In genomic region chr19:12967907-12968306, GRCh38 we compare ENCODE assay signal across 26 cellular contexts. TPM values are rescaled to one million over a fixed set of nuclear protein-coding genes. Genes with fewer than 3 reads are reported as not detected.
"Had no signal": no experiment of that assay in that cellular context is flagged by ENCODE, and none has a peak within 500 bp of the region (broad histone marks: within the 10 kb centered on the region; RNA-seq: fewer than 3 reads in every experiment).

No MANE protein-coding gene starts in this region.

- H3K9ac ChIP-seq: neural progenitor cell had no signal

- H3K27ac Mint-ChIP-seq: activated CD4-positive, alpha-beta T cell treated with anti-CD3 and anti-CD28 coated beads, Interleukin-2, amount 10 ng/mL, durations not matched to agents 7 days and 5 days; activated CD8-positive, alpha-beta T cell treated with anti-CD3 and anti-CD28 coated beads for 36 hours; activated naive CD4-positive, alpha-beta T cell treated with anti-CD3 and anti-CD28 coated beads, Interleukin-2, amount 50 U/mL, for 24 hours; immature natural killer cell; naive thymus-derived CD4-positive, alpha-beta T cell; neural progenitor cell had no signal

- DNase-seq: activated CD4-positive, alpha-beta T cell treated with anti-CD3 and anti-CD28 coated beads, Interleukin-2, amount 10 ng/mL, durations not matched to agents 7 days and 5 days; activated CD4-positive, CD25-positive, alpha-beta regulatory T cell treated with anti-CD3 and anti-CD28 coated beads, Interleukin-2, amount 50 U/mL, for 72 hours; activated CD8-positive, alpha-beta T cell treated with anti-CD3 and anti-CD28 coated beads for 36 hours; activated gamma-delta T cell treated with Interleukin-2 at 50 U/mL for 16 hours; activated T-cell treated with anti-CD3 and anti-CD28 coated beads, Interleukin-2, amount 50 U/mL, for 1 hour; brain microvascular endothelial cell; effector memory CD4-positive, alpha-beta T cell; immature natural killer cell; left lung; naive thymus-derived CD4-positive, alpha-beta T cell; retina; stimulated activated CD4-positive, alpha-beta T cell treated with anti-CD3 and anti-CD28 coated beads, Interleukin-4, amount 100 ng/mL, for 4 hours; stimulated activated naive CD8-positive, alpha-beta T cell treated with anti-CD3 and anti-CD28 coated beads, Interleukin-15, Interleukin-2, amounts not matched to agents 100 U/mL and 50 U/mL, for 24 hours; T-helper 2 cell; upper lobe of left lung; WERI-Rb-1 had no signal

- H3K36me3 ChIP-seq: ascending aorta, brain microvascular endothelial cell, left lung, neural progenitor cell, upper lobe of left lung, WERI-Rb-1 had no signal

- H3K27me3 ChIP-seq: ascending aorta, brain microvascular endothelial cell, left lung, neural progenitor cell, upper lobe of left lung had no signal

- H3K4me2 ChIP-seq: neural progenitor cell had no signal

- H3K4me3 ChIP-seq: ascending aorta, left lung, lung, neural progenitor cell, upper lobe of left lung had no signal

- H3K27ac ChIP-seq: ascending aorta, brain microvascular endothelial cell, left lung, neural progenitor cell, upper lobe of left lung, WERI-Rb-1 had no signal

- FAIRE-seq: colon had no signal

- H3K9me3 Mint-ChIP-seq: activated CD4-positive, alpha-beta T cell treated with anti-CD3 and anti-CD28 coated beads, Interleukin-2, amount 10 ng/mL, durations not matched to agents 7 days and 5 days; activated CD8-positive, alpha-beta T cell treated with anti-CD3 and anti-CD28 coated beads for 36 hours; activated naive CD4-positive, alpha-beta T cell treated with anti-CD3 and anti-CD28 coated beads, Interleukin-2, amount 50 U/mL, for 24 hours; central memory CD8-positive, alpha-beta T cell; immature natural killer cell; naive thymus-derived CD4-positive, alpha-beta T cell; neural progenitor cell had no signal

- H3K9me3 ChIP-seq: ascending aorta, left lung, upper lobe of left lung had no signal

- H3K4me3 Mint-ChIP-seq: activated CD4-positive, alpha-beta T cell treated with anti-CD3 and anti-CD28 coated beads, Interleukin-2, amount 10 ng/mL, durations not matched to agents 7 days and 5 days; activated CD8-positive, alpha-beta T cell treated with anti-CD3 and anti-CD28 coated beads for 36 hours; activated naive CD4-positive, alpha-beta T cell treated with anti-CD3 and anti-CD28 coated beads, Interleukin-2, amount 50 U/mL, for 24 hours; central memory CD8-positive, alpha-beta T cell; immature natural killer cell; naive thymus-derived CD4-positive, alpha-beta T cell; neural progenitor cell had no signal

- H3K27me3 Mint-ChIP-seq: activated CD4-positive, alpha-beta T cell treated with anti-CD3 and anti-CD28 coated beads, Interleukin-2, amount 10 ng/mL, durations not matched to agents 7 days and 5 days; activated CD8-positive, alpha-beta T cell treated with anti-CD3 and anti-CD28 coated beads for 36 hours; central memory CD8-positive, alpha-beta T cell; naive thymus-derived CD4-positive, alpha-beta T cell had no signal

- H2AFZ ChIP-seq: neural progenitor cell had no signal

- ATAC-seq: activated CD8-positive, alpha-beta T cell treated with anti-CD3 and anti-CD28 coated beads for 36 hours; left lung; naive thymus-derived CD4-positive, alpha-beta T cell; stimulated activated naive CD8-positive, alpha-beta T cell treated with anti-CD3 and anti-CD28 coated beads, Interleukin-15, Interleukin-2, amounts not matched to agents 100 U/mL and 50 U/mL, for 24 hours had no signal

- H3K4me1 ChIP-seq: neural progenitor cell had no signal

- H3K36me3 Mint-ChIP-seq: activated naive CD4-positive, alpha-beta T cell treated with anti-CD3 and anti-CD28 coated beads, Interleukin-2, amount 50 U/mL, for 24 hours; immature natural killer cell; naive thymus-derived CD4-positive, alpha-beta T cell; neural progenitor cell had no signal

RNA-seq across cellular contexts. Expression of gene DAND5, which starts 1.5 kb away (rescaled TPM):
- total RNA-seq: activated CD8-positive, alpha-beta T cell treated with anti-CD3 and anti-CD28 coated beads for 36 hours; ascending aorta; glomerular endothelial cell; kidney epithelial cell; naive thymus-derived CD4-positive, alpha-beta T cell; posterior vena cava; subcutaneous adipose tissue; upper lobe of left lung had no signal
- polyA plus RNA-seq: immature natural killer cell; naive thymus-derived CD4-positive, alpha-beta T cell had no signal
